ENCODE assay signal across 21 cellular contexts in genomic region chr7:71612011-71612410, GRCh38.
"Had no signal": no experiment of that assay in that cellular context is flagged by ENCODE, and none has a peak within 500 bp of the region (broad histone marks: within the 10 kb centered on the region; RNA-seq: fewer than 3 reads in every experiment).

No MANE protein-coding gene starts in this region.

- H3K9me3 ChIP-seq: adrenal gland had no signal

- DNase-seq: activated CD4-positive, alpha-beta T cell treated with anti-CD3 and anti-CD28 coated beads, Interleukin-2, amount 10 ng/mL, durations not matched to agents 7 days and 5 days; activated CD8-positive, alpha-beta T cell treated with anti-CD3 and anti-CD28 coated beads, Interleukin-2, amount 10 ng/mL, durations not matched to agents 7 days and 5 days; activated effector memory CD4-positive, alpha-beta T cell treated with Interleukin-2 at 50 U/mL for 16 hours; activated T-cell treated with anti-CD3 and anti-CD28 coated beads, Interleukin-2, amount 50 U/mL, for 24 hours; adrenal gland; central memory CD4-positive, alpha-beta T cell; cortex of kidney; effector memory CD4-positive, alpha-beta T cell; foreskin keratinocyte; islet precursor cell; left colon; nephron progenitor cell; stimulated activated naive CD8-positive, alpha-beta T cell treated with anti-CD3 and anti-CD28 coated beads, Interleukin-15, Interleukin-2, amounts not matched to agents 100 U/mL and 50 U/mL, for 24 hours; T-helper 1 cell; T-helper 9 cell; trophoblast cell had no signal

- H3K4me1 ChIP-seq: foreskin keratinocyte had no signal

- H3K4me3 Mint-ChIP-seq: activated CD4-positive, alpha-beta T cell treated with anti-CD3 and anti-CD28 coated beads, Interleukin-2, amount 10 ng/mL, durations not matched to agents 7 days and 5 days; activated CD8-positive, alpha-beta T cell treated with anti-CD3 and anti-CD28 coated beads, Interleukin-2, amount 10 ng/mL, durations not matched to agents 7 days and 5 days; activated naive CD4-positive, alpha-beta T cell treated with anti-CD3 and anti-CD28 coated beads, Interleukin-2, amount 50 U/mL, for 24 hours; activated T-cell treated with anti-CD3 and anti-CD28 coated beads, Interleukin-2, amount 50 U/mL, for 24 hours; mesothelial cell of epicardium; nephron progenitor cell had no signal

- H3K36me3 Mint-ChIP-seq: activated naive CD4-positive, alpha-beta T cell treated with anti-CD3 and anti-CD28 coated beads, Interleukin-2, amount 50 U/mL, for 24 hours; mesothelial cell of epicardium had no signal

- H3K36me3 ChIP-seq: adrenal gland had no signal

- H3K27me3 ChIP-seq: adrenal gland, foreskin keratinocyte had no signal

- H3K27me3 Mint-ChIP-seq: activated CD4-positive, alpha-beta T cell treated with anti-CD3 and anti-CD28 coated beads, Interleukin-2, amount 10 ng/mL, durations not matched to agents 7 days and 5 days; activated naive CD4-positive, alpha-beta T cell treated with anti-CD3 and anti-CD28 coated beads, Interleukin-2, amount 50 U/mL, for 24 hours; activated T-cell treated with anti-CD3 and anti-CD28 coated beads, Interleukin-2, amount 50 U/mL, for 24 hours; brain had no signal

- H3K27ac Mint-ChIP-seq: activated CD4-positive, alpha-beta T cell treated with anti-CD3 and anti-CD28 coated beads, Interleukin-2, amount 10 ng/mL, durations not matched to agents 7 days and 5 days; activated CD8-positive, alpha-beta T cell treated with anti-CD3 and anti-CD28 coated beads, Interleukin-2, amount 10 ng/mL, durations not matched to agents 7 days and 5 days; activated naive CD4-positive, alpha-beta T cell treated with anti-CD3 and anti-CD28 coated beads, Interleukin-2, amount 50 U/mL, for 24 hours; activated T-cell treated with anti-CD3 and anti-CD28 coated beads, Interleukin-2, amount 50 U/mL, for 24 hours; mesothelial cell of epicardium; progenitor cell of endocrine pancreas had no signal

- H3K4me1 Mint-ChIP-seq: activated CD4-positive, alpha-beta T cell treated with anti-CD3 and anti-CD28 coated beads, Interleukin-2, amount 10 ng/mL, durations not matched to agents 7 days and 5 days; activated naive CD4-positive, alpha-beta T cell treated with anti-CD3 and anti-CD28 coated beads, Interleukin-2, amount 50 U/mL, for 24 hours had no signal

- ATAC-seq: activated CD8-positive, alpha-beta T cell treated with anti-CD3 and anti-CD28 coated beads, Interleukin-2, amount 10 ng/mL, durations not matched to agents 7 days and 5 days; foreskin keratinocyte; left colon; stimulated activated naive CD8-positive, alpha-beta T cell treated with anti-CD3 and anti-CD28 coated beads, Interleukin-15, Interleukin-2, amounts not matched to agents 100 U/mL and 50 U/mL, for 24 hours had no signal

- H3K27ac ChIP-seq: adrenal gland, foreskin keratinocyte had no signal

- H3K4me3 ChIP-seq: adrenal gland, lung had no signal
